In the genomic region with DNA sequence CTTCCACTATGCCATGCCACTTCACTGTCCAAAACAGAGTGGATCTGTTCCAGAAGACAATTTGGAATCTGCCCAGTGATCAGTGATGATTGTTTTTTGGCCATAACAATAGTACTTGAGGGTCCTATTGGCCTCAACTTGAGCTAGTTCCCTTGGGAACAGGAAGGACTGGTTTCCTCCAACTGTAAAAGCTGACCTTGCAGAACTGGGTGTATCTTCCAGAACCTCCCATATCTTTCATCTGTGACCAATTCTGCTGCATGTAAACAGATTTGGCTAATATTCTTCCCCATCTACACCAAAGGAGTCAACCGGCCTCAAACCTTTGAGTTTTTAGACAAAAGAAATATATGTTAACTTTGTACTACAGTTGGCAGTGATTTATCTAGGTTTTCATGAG, we compare ENCODE assay signal across 31 cellular contexts.
"Had no signal": no experiment of that assay in that cellular context is flagged by ENCODE, and none has a peak within 500 bp of the region (broad histone marks: within the 10 kb centered on the region; RNA-seq: fewer than 3 reads in every experiment).

No MANE protein-coding gene starts in this region.

- H3K4me1 Mint-ChIP-seq: activated B cell treated with CpG ODN at 0.5 μM for 24 hours; activated naive CD4-positive, alpha-beta T cell treated with anti-CD3 and anti-CD28 coated beads, Interleukin-2, amount 50 U/mL, for 24 hours; activated naive CD8-positive, alpha-beta T cell treated with anti-CD3 and anti-CD28 coated beads for 36 hours; activated naive CD8-positive, alpha-beta T cell treated with anti-CD3 and anti-CD28 coated beads, Interleukin-2, amount 50 U/mL, for 24 hours; T-cell had no signal

- H3K4me3 ChIP-seq: adrenal gland, body of pancreas, cardiac muscle cell, colonic mucosa had no signal

- H3K27ac Mint-ChIP-seq: activated B cell treated with CpG ODN at 0.5 μM for 24 hours; activated CD8-positive, alpha-beta T cell treated with anti-CD3 and anti-CD28 coated beads for 36 hours; activated naive CD4-positive, alpha-beta T cell treated with anti-CD3 and anti-CD28 coated beads for 36 hours; activated naive CD4-positive, alpha-beta T cell treated with anti-CD3 and anti-CD28 coated beads, Interleukin-2, amount 50 U/mL, for 24 hours; activated naive CD8-positive, alpha-beta T cell treated with anti-CD3 and anti-CD28 coated beads for 36 hours; activated naive CD8-positive, alpha-beta T cell treated with anti-CD3 and anti-CD28 coated beads, Interleukin-2, amount 50 U/mL, for 24 hours; activated T-helper 1 cell treated with anti-CD3 and anti-CD28 coated beads, Interleukin-12 subunit alpha, Interleukin-12 subunit beta, Interleukin-2, Interleukin-4 antibody, amounts not matched to agents 30 ng/mL and 10 ng/mL and 1 ng/mL, durations not matched to agents 14 hours and 24 hours and 36 hours; activated T-helper 2 cell treated with anti-CD3 and anti-CD28 coated beads, Interferon-gamma antibody, Interleukin-2, Interleukin-4, amounts not matched to agents 10 μg/mL and 5 μg/mL and 100 μg/mL, durations not matched to agents 14 hours and 24 hours and 36 hours; T-cell; T-helper 1 cell treated with Interleukin-12 subunit alpha and Interleukin-12 subunit beta and Interleukin-4 antibody, amounts not matched to agents 30 μg/mL and 1 μg/mL, for 36 hours had no signal

- H3K9me3 ChIP-seq: adrenal gland, body of pancreas, colonic mucosa had no signal

- DNase-seq: activated B cell treated with CpG ODN at 0.5 μM for 24 hours; activated CD4-positive, alpha-beta T cell treated with anti-CD3 and anti-CD28 coated beads for 48 hours; activated CD4-positive, alpha-beta T cell treated with anti-CD3 and anti-CD28 coated beads, Interleukin-2, amount 50 U/mL, for 1 hour; activated CD4-positive, alpha-beta T cell treated with anti-CD3 and anti-CD28 coated beads, Interleukin-2, amount 50 U/mL, for 48 hours; activated CD8-positive, alpha-beta memory T cell treated with anti-CD3 and anti-CD28 coated beads for 24 hours; activated CD8-positive, alpha-beta memory T cell treated with anti-CD3 and anti-CD28 coated beads, Interleukin-2, amount 50 U/mL, for 4 hours; activated CD8-positive, alpha-beta T cell treated with anti-CD3 and anti-CD28 coated beads for 36 hours; activated effector memory CD4-positive, alpha-beta T cell treated with anti-CD3 and anti-CD28 coated beads, Interleukin-2, amount 50 U/mL, for 16 hours; activated naive CD4-positive, alpha-beta T cell treated with anti-CD3 and anti-CD28 coated beads for 36 hours; activated naive CD8-positive, alpha-beta T cell treated with anti-CD3 and anti-CD28 coated beads for 36 hours; activated naive CD8-positive, alpha-beta T cell treated with anti-CD3 and anti-CD28 coated beads, Interleukin-2, amount 50 U/mL, for 24 hours; activated T-cell treated with anti-CD3 and anti-CD28 coated beads, Interleukin-2, amount 50 U/mL, for 1 hour; activated T-cell treated with anti-CD3 and anti-CD28 coated beads, Interleukin-2, amount 50 U/mL, for 48 hours; adrenal gland; amygdala; aorta; body of pancreas; central memory CD4-positive, alpha-beta T cell; cerebellar nuclear complex; colonic mucosa; effector CD8-positive, alpha-beta T cell; foreskin fibroblast; head of caudate nucleus; T-cell; T1000; WERI-Rb-1 had no signal

- H3K27ac ChIP-seq: adrenal gland, body of pancreas, cardiac muscle cell, colonic mucosa, WERI-Rb-1 had no signal

- H3K9me3 Mint-ChIP-seq: activated B cell treated with CpG ODN at 0.5 μM for 24 hours; activated CD8-positive, alpha-beta T cell treated with anti-CD3 and anti-CD28 coated beads for 36 hours; activated naive CD4-positive, alpha-beta T cell treated with anti-CD3 and anti-CD28 coated beads for 36 hours; activated naive CD4-positive, alpha-beta T cell treated with anti-CD3 and anti-CD28 coated beads, Interleukin-2, amount 50 U/mL, for 24 hours; activated naive CD8-positive, alpha-beta T cell treated with anti-CD3 and anti-CD28 coated beads for 36 hours; activated T-helper 1 cell treated with anti-CD3 and anti-CD28 coated beads, Interleukin-12 subunit alpha, Interleukin-12 subunit beta, Interleukin-2, Interleukin-4 antibody, amounts not matched to agents 30 ng/mL and 10 ng/mL and 1 ng/mL, durations not matched to agents 14 hours and 24 hours and 36 hours; activated T-helper 2 cell treated with anti-CD3 and anti-CD28 coated beads, Interferon-gamma antibody, Interleukin-2, Interleukin-4, amounts not matched to agents 10 μg/mL and 5 μg/mL and 100 μg/mL, durations not matched to agents 14 hours and 24 hours and 36 hours; T-cell had no signal

- H3K27me3 Mint-ChIP-seq: activated B cell treated with CpG ODN at 0.5 μM for 24 hours; activated CD8-positive, alpha-beta T cell treated with anti-CD3 and anti-CD28 coated beads for 36 hours; activated naive CD4-positive, alpha-beta T cell treated with anti-CD3 and anti-CD28 coated beads, Interleukin-2, amount 50 U/mL, for 24 hours; activated naive CD8-positive, alpha-beta T cell treated with anti-CD3 and anti-CD28 coated beads for 36 hours; activated naive CD8-positive, alpha-beta T cell treated with anti-CD3 and anti-CD28 coated beads, Interleukin-2, amount 50 U/mL, for 24 hours had no signal

- H3K36me3 Mint-ChIP-seq: activated naive CD4-positive, alpha-beta T cell treated with anti-CD3 and anti-CD28 coated beads, Interleukin-2, amount 50 U/mL, for 24 hours; activated naive CD8-positive, alpha-beta T cell treated with anti-CD3 and anti-CD28 coated beads for 36 hours; T-cell had no signal

- H3K36me3 ChIP-seq: adrenal gland, cardiac muscle cell, colonic mucosa, WERI-Rb-1 had no signal

- H3K4me1 ChIP-seq: adrenal gland, body of pancreas, colonic mucosa had no signal

- H3K4me3 Mint-ChIP-seq: activated B cell treated with CpG ODN at 0.5 μM for 24 hours; activated CD8-positive, alpha-beta T cell treated with anti-CD3 and anti-CD28 coated beads for 36 hours; activated naive CD4-positive, alpha-beta T cell treated with anti-CD3 and anti-CD28 coated beads for 36 hours; activated naive CD4-positive, alpha-beta T cell treated with anti-CD3 and anti-CD28 coated beads, Interleukin-2, amount 50 U/mL, for 24 hours; activated naive CD8-positive, alpha-beta T cell treated with anti-CD3 and anti-CD28 coated beads for 36 hours; activated naive CD8-positive, alpha-beta T cell treated with anti-CD3 and anti-CD28 coated beads, Interleukin-2, amount 50 U/mL, for 24 hours; activated T-helper 1 cell treated with anti-CD3 and anti-CD28 coated beads, Interleukin-12 subunit alpha, Interleukin-12 subunit beta, Interleukin-2, Interleukin-4 antibody, amounts not matched to agents 30 ng/mL and 10 ng/mL and 1 ng/mL, durations not matched to agents 14 hours and 24 hours and 36 hours; T-cell; T-helper 1 cell treated with Interleukin-12 subunit alpha and Interleukin-12 subunit beta and Interleukin-4 antibody, amounts not matched to agents 30 μg/mL and 1 μg/mL, for 36 hours had no signal

- H3K27me3 ChIP-seq: body of pancreas, cardiac muscle cell, colonic mucosa had no signal
